In genomic region chr4:89486042-89486441, GRCh38 we compare ENCODE assay signal across 10 cellular contexts.
DNase-seq lines count a peak whose midpoint lies in the region; ATAC-seq, FAIRE-seq and TF ChIP-seq lines count a peak whose summit lies in the region.
"Had no signal": no experiment of that assay in that cellular context is flagged by ENCODE, and none has a peak within 500 bp of the region (broad histone marks: within the 10 kb centered on the region; RNA-seq: fewer than 3 reads in every experiment).

No MANE protein-coding gene starts in this region.

- ATAC-seq in HG02870 (IDR thresholded peaks at IDR 0.05; ENCODE audit: unreplicated experiment), result peak; percentile 71
- 0 out of 3 replicates have a peak, but pooled peaks have one; percentile 49 for ATAC-seq in SK-N-SH treated with all-trans-retinoic acid at 6 μM for 48 hours
- no peak for ATAC-seq in HepG2
- no peak for ATAC-seq in T-cell (replicated peaks in 1 of 4)
- no peak for ATAC-seq in GM19397 (IDR thresholded peaks at IDR 0.05; ENCODE audit: unreplicated experiment)

- no peak overlapping the region for H3K4me2 ChIP-seq in HepG2 (ENCODE audit: low read depth, low read length)

- in situ Hi-C loops in HepG2 (cut with HindIII; ENCODE audit: extremely low pct_ligation_motif_present, low pct_unique_long_range_greater_than_20kb), result no loop called here

- no peaks in the 10 kb centered on the region for H3K79me2 ChIP-seq in HepG2 (ENCODE audit: insufficient read depth, low read length)

- no peak for TF ChIP-seq POLR2A in HepG2 (IDR thresholded peaks at IDR 0.05; ENCODE audit: insufficient read depth in 1 of 2, low read depth in 2 of 2, low read length in 2 of 2)

- POLR2A ChIA-PET in HepG2 (lab: Yijun Ruan, JAX) (no interaction called here), T-cell (lab: Charles Lee) (no interaction called here)

- H3K9me3 ChIP-seq in HepG2 (ENCODE audit: low read length), result no peaks in the 10 kb centered on the region

- no peak overlapping the region for H3K4me3 ChIP-seq in HepG2 (replicated peaks in 1 of 3; ENCODE audit: insufficient read depth in 1 of 3, low read depth in 2 of 3, low read length in 3 of 3)
- H3K4me3 ChIP-seq: coronary artery had no signal

- H3K9me3 Mint-ChIP-seq in T-cell, result peaks cover 0 to 2% (median 1%) of the 10 kb centered on the region in 3 donors

- H3K4me1 Mint-ChIP-seq in T-cell, result no peaks in the 10 kb centered on the region

- no peak overlapping the region for H2AFZ ChIP-seq in HepG2 (ENCODE audit: low read length)

- no peaks in the 10 kb centered on the region for H3K36me3 ChIP-seq in HepG2 (replicated peaks in 1 of 2; ENCODE audit: control insufficient read depth in 1 of 2, insufficient read depth in 2 of 2, low read length in 2 of 2)

- H3K27ac Mint-ChIP-seq in T-cell, result no peak overlapping the region

- no peak for TF ChIP-seq RAD21 in HepG2 (CRISPR knock-in tag; IDR thresholded peaks at IDR 0.05)

- H3K27ac ChIP-seq in HepG2 (ENCODE audit: extremely low read length, insufficient read depth, low read length), result no peak overlapping the region
- H3K27ac ChIP-seq: coronary artery had no signal

- DNase-seq in HepG2 (ENCODE audit: low spot score) (no peak), HPDE6-E6E7 (ENCODE audit: extremely low spot score) (no peak), T-cell (no peak)
- no peak for DNase-seq in activated naive CD4-positive, alpha-beta T cell (lab: John Stamatoyannopoulos, UW)
- DNase-seq: SHP77 had no signal

- H3K4me1 ChIP-seq in HepG2 (ENCODE audit: insufficient read depth, low read length), result no peaks in the 10 kb centered on the region

- FAIRE-seq in G401.6 (lab: Jason Lieb, UNC) (peak; percentile 84), HepG2 (lab: Jason Lieb, UNC) (no peak)

- TF ChIP-seq CTCF in HepG2 (CRISPR knock-in tag; IDR thresholded peaks at IDR 0.05), result peak; percentile 31; the same call in 1 of the 2 replicates

- no peak overlapping the region for H3K4me3 Mint-ChIP-seq in T-cell

- no TSS peak for BruUV-seq in HepG2 (replicated peaks; lab: Mats Ljungman, UMichigan)

- intact Hi-C loops in HepG2 (cut with micrococcal nuclease; ENCODE audit: unreplicated experiment), result no loop called here

- TF ChIP-seq EP300 in HepG2 (IDR thresholded peaks at IDR 0.05; ENCODE audit: low read depth in 2 of 2, low read length in 2 of 2) (no peak), HepG2 (CRISPR knock-in tag; IDR thresholded peaks at IDR 0.05; ENCODE audit: borderline replicate concordance) (no peak)

- CTCF ChIA-PET in HepG2 (lab: Yijun Ruan, JAX; ENCODE audit: low intra/inter-chr PET ratio, low total read pairs) (no interaction called here), T-cell (lab: Charles Lee) (no interaction called here)

- H3K36me3 Mint-ChIP-seq in T-cell, result no peaks in the 10 kb centered on the region

- 13% methylated on average over 3 of the region's 3 CpGs for WGBS in HepG2 (ENCODE audit: low lambda C conversion rate)

- H3K9ac ChIP-seq in HepG2 (ENCODE audit: insufficient read depth, low read depth, low read length), result no peak overlapping the region

- no peaks in the 10 kb centered on the region for H4K20me1 ChIP-seq in HepG2 (ENCODE audit: insufficient read depth, low read length)

- H3K27me3 Mint-ChIP-seq in T-cell, result no peaks in the 10 kb centered on the region

- H3K27me3 ChIP-seq in HepG2 (ENCODE audit: control insufficient read depth in 1 of 2, insufficient read depth in 2 of 2, low read length in 2 of 2), result no peaks in the 10 kb centered on the region; a peak in 2 of 5 replicates

TF ChIP-seq in SK-N-SH treated with all-trans-retinoic acid at 6 μM for 48 hours, 23 proteins besides CTCF, POLR2A, EP300 and RAD21:
- TF ChIP-seq TOX (CRISPR knock-in tag; IDR thresholded peaks at IDR 0.05; ENCODE audit: borderline replicate concordance) (no peak), PPARA (CRISPR knock-in tag; IDR thresholded peaks at IDR 0.05; ENCODE audit: borderline replicate concordance) (no peak), CREB5 (CRISPR knock-in tag; IDR thresholded peaks at IDR 0.05; ENCODE audit: low read depth) (no peak), ZC3H10 (CRISPR knock-in tag; IDR thresholded peaks at IDR 0.05) (no peak)

TF ChIP-seq in HepG2, 621 proteins besides CTCF, POLR2A, EP300 and RAD21:
- TF ChIP-seq STAG1 (CRISPR knock-in tag; IDR thresholded peaks at IDR 0.05) (peak; percentile 24), SIN3B (IDR thresholded peaks at IDR 0.05; ENCODE audit: low read length) (no peak), ASH2L (IDR thresholded peaks at IDR 0.05; ENCODE audit: insufficient read length, low read depth, low read length) (no peak), ZNF775 (CRISPR knock-in tag; IDR thresholded peaks at IDR 0.05; ENCODE audit: borderline replicate concordance) (no peak), NCOR1 (IDR thresholded peaks at IDR 0.05; ENCODE audit: borderline replicate concordance, low read length) (no peak), PITX1 (CRISPR knock-in tag; IDR thresholded peaks at IDR 0.05) (no peak)

Comparison
In these comparisons a context has a peak if more than half of its experiments do, and no peak if none do; other contexts are left out.
1. ATAC-seq: peak in HG02870 (single experiment) and SK-N-SH treated with all-trans-retinoic acid at 6 μM for 48 hours (single experiment); none in HepG2 (single experiment), T-cell (0 of 4) and GM19397 (single experiment).